ENCODE assay signal across 9 cellular contexts in genomic region chr4:158782539-158783360, GRCh38. TPM values are rescaled to one million over a fixed set of nuclear protein-coding genes. Genes with fewer than 3 reads are reported as not detected.
DNase-seq lines count a peak whose midpoint lies in the region; ATAC-seq and TF ChIP-seq lines count a peak whose summit lies in the region.
"Had no signal": no experiment of that assay in that cellular context is flagged by ENCODE, and none has a peak within 500 bp of the region (broad histone marks: within the 10 kb centered on the region; RNA-seq: fewer than 3 reads in every experiment).

No MANE protein-coding gene starts in this region.

- TF ChIP-seq CTCF in brain microvascular endothelial cell (IDR thresholded peaks at IDR 0.05; ENCODE audit: low read depth, low read length, missing control alignments): no peak

- no peak overlapping the region for H3K4me3 ChIP-seq in brain microvascular endothelial cell (ENCODE audit: low read depth, low read length)
- H3K4me3 ChIP-seq in muscle layer of duodenum (ENCODE audit: low read depth in 1 of 2, low read length in 2 of 2): no peak overlapping the region
- no peak overlapping the region for H3K4me3 ChIP-seq in H7 (ENCODE audit: insufficient read depth, low read depth, low read length)

- H3K27me3 ChIP-seq in brain microvascular endothelial cell (replicated peaks) (no peaks in the 10 kb centered on the region), muscle layer of duodenum (ENCODE audit: low read depth, low read length) (no peaks in the 10 kb centered on the region), H7 (ENCODE audit: control insufficient read depth, insufficient read depth, low read length) (no peaks in the 10 kb centered on the region)

- in situ Hi-C loops in brain microvascular endothelial cell (cut with HindIII; ENCODE audit: low pct_ligation_motif_present, low sequenced_read_pairs): no loop called here

- ATAC-seq in HG03045 (IDR thresholded peaks at IDR 0.05; ENCODE audit: unreplicated experiment) (peak; percentile 58), HG03521 (IDR thresholded peaks at IDR 0.05; ENCODE audit: unreplicated experiment) (no peak), HG02571 (IDR thresholded peaks at IDR 0.05; ENCODE audit: unreplicated experiment) (no peak)

- H3K9me3 ChIP-seq in muscle layer of duodenum (ENCODE audit: control insufficient read depth in 1 of 2, low read length in 2 of 2): no peaks in the 10 kb centered on the region

- H3K36me3 ChIP-seq in brain microvascular endothelial cell (replicated peaks) (no peaks in the 10 kb centered on the region), muscle layer of duodenum (ENCODE audit: control insufficient read depth in 1 of 2, insufficient read depth in 2 of 2, low read length in 2 of 2) (no peaks in the 10 kb centered on the region), H7 (replicated peaks; ENCODE audit: control insufficient read depth, insufficient read depth, low read length) (no peaks in the 10 kb centered on the region)

- peaks cover 32 to 41% of the 10 kb centered on the region in 2 donors for H3K4me1 ChIP-seq in muscle layer of duodenum (ENCODE audit: control insufficient read depth in 1 of 2, insufficient read depth in 2 of 2, low read length in 2 of 2)

- peak overlapping the region; percentile 60 for H3K27ac ChIP-seq in brain microvascular endothelial cell
- H3K27ac ChIP-seq in muscle layer of duodenum (ENCODE audit: low read length): peak overlapping the region; percentile 34

- DNase-seq in GM03348 (ENCODE audit: low spot score) (peak; percentile 24), brain microvascular endothelial cell (no peak), OCI-M2 (lab: John Stamatoyannopoulos, UW; ENCODE audit: unreplicated experiment) (no peak), H7 (no peak)
- DNase-seq: naive B cell had no signal

RNA-seq across cellular contexts. Expression of gene FNIP2, which starts 13.9 kb away (rescaled TPM):
- total RNA-seq in H7 (2014; rRNA removed; shearing (Covaris generic)): 5.9 and 9.2 TPM in 2 replicates

RNA-seq across cellular contexts. Expression of gene PPID, which starts 59.6 kb away (rescaled TPM):
- 31.1 and 37.2 TPM in 2 replicates for total RNA-seq in H7 (2014; rRNA removed; shearing (Covaris generic))
